ENCODE assay signal across 1 cellular context in the genomic region with DNA sequence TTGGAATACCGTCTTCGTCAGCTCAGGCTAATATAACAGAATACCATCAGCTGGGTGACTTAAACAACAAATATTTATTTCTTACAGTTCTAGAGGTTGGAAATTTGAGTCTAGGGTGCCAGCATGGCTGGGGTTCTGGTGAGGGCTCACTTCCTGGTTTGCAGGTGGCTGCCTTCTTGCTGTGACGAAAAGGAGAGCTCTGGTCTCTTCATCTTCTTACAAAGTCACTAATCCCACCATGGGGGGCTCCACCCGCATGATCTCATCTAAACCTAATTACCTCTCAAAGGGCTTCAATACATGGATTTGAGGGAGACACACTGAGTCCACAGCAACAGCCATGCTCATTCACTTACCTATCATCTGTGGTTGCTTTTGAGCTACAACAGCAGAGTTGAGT.
TF ChIP-seq lines count a peak whose summit lies in the region.

No MANE protein-coding gene starts in this region.

TF ChIP-seq in IMR-90, 13 proteins besides CTCF, POLR2A, EP300 and RAD21:
- no peak for TF ChIP-seq SMC3 (IDR thresholded peaks at IDR 0.05; ENCODE audit: low read depth, low read length)
TF ChIP-seq in IMR-90: peak in this region for 0.
